2 cellular contexts compared by ENCODE assay signal in the genomic region with DNA sequence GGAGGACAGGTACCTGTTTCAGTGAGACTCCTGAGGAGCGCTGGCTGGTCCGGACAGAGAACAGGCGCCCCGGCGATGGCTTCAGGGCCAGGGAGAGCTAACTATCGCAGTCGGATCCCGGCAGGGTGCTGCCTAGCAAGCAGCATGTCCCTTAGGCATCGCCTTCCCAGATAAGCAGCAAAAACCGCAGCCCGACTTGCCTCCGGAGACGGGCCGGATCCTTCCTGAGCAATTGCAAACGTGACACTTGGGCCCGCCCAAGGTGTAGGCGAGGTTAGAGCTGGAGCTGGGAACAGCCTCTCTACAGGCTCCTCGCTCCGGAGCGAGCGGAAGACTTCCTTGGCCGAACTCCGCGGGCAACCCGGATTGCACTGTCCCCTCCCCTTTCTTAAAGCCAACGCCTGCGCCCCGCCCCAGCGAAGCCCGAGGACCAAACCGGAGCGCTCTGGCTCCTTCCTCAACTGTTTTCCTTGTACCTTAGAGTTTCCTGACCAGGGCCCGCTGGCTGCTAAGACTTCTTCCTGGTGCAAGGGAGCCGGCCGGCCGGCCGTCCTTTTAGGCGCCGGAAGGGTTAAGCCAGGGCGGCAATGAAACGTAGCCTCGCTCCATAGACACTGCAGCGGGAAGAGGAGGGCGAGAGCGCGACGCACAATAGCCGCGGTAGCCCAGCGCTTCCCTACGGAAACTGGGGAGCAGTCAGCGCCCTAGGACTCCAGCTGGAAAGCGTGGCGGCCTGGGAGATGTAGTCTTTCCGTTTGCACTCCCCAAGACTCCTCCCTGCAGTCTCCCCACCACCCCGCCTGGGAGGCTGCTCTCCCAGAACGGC.
TF ChIP-seq lines count a peak whose summit lies in the region.

A gene with protein sequence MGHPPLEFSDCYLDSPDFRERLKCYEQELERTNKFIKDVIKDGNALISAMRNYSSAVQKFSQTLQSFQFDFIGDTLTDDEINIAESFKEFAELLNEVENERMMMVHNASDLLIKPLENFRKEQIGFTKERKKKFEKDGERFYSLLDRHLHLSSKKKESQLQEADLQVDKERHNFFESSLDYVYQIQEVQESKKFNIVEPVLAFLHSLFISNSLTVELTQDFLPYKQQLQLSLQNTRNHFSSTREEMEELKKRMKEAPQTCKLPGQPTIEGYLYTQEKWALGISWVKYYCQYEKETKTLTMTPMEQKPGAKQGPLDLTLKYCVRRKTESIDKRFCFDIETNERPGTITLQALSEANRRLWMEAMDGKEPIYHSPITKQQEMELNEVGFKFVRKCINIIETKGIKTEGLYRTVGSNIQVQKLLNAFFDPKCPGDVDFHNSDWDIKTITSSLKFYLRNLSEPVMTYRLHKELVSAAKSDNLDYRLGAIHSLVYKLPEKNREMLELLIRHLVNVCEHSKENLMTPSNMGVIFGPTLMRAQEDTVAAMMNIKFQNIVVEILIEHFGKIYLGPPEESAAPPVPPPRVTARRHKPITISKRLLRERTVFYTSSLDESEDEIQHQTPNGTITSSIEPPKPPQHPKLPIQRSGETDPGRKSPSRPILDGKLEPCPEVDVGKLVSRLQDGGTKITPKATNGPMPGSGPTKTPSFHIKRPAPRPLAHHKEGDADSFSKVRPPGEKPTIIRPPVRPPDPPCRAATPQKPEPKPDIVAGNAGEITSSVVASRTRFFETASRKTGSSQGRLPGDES (minus strand): TSS at position 341 of the 826 bp plus-strand sequence. CDS start 475 bp downstream, outside the sequence.

TF ChIP-seq in WTC11, 78 proteins besides CTCF, POLR2A, EP300 and RAD21:
- TF ChIP-seq, protein P1, sequence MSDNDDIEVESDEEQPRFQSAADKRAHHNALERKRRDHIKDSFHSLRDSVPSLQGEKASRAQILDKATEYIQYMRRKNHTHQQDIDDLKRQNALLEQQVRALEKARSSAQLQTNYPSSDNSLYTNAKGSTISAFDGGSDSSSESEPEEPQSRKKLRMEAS (CRISPR knock-in tag; IDR thresholded peaks at IDR 0.05), result no peak
- no peak for TF ChIP-seq ZBTB21 (CRISPR knock-in tag; IDR thresholded peaks at IDR 0.05; ENCODE audit: borderline replicate concordance)
- 0 out of 2 replicates have a peak, but pooled peaks have one; percentile 24 for TF ChIP-seq ZNF121 (CRISPR knock-in tag; IDR thresholded peaks at IDR 0.05)

TF ChIP-seq in endothelial cell of umbilical vein, 7 proteins besides CTCF, POLR2A, EP300 and RAD21 (continued from another document):
- TF ChIP-seq, protein P1 (IDR thresholded peaks at IDR 0.05; ENCODE audit: insufficient read depth, insufficient read length), result no peak
- no peak for TF ChIP-seq POLR2AphosphoS5 (IDR thresholded peaks at IDR 0.05; ENCODE audit: insufficient read depth, low read depth, low read length)
- no peak for TF ChIP-seq EZH2 (IDR thresholded peaks at IDR 0.05; ENCODE audit: borderline replicate concordance, low read depth, low read length, severe bottlenecking)
- TF ChIP-seq FOS (IDR thresholded peaks at IDR 0.05; ENCODE audit: borderline replicate concordance, insufficient read depth, low read length), result no peak
- TF ChIP-seq GATA2 (IDR thresholded peaks at IDR 0.05; ENCODE audit: insufficient read depth, insufficient read length, low read depth, low read length), result no peak
